ENCODE assay signal across 9 cellular contexts in the genomic region with DNA sequence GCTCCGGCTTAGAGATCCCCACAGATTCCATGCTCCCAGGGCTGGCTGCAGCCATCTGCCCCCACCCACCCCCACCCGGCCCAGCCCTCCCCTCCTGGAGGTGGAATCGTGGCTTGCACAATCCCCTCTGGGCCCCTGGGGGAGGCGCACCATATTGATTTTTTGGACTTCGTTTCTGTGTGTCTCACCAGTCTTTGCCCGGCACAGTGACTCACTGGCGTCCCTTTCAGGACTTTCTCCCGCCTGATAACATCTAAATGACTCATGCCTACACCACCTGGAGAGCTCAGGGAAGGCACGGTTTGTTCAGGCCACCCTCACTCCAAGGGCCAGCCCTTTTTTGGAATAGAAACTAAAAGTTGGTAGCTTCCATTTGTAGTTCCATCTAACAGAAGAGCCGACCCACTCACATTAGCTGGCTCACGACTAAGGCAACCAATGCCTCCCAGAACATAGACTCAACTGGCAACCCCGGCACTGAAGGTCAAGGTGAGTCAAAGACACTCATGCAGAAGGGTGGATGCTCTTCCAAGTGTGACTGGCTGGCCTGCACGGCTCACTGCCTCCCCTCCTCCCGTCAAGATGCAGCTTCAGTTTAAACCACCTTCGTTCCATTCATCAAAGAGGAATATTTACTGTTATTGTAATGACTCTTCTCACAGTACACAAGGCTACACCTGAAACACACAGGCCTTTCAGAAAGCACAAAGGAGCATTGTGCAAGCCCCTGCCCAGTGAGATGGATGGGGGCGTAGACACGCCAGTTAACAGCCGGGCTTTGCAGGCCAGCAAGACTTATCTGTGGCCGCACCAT. TPM values are rescaled to one million over a fixed set of nuclear protein-coding genes. Genes with fewer than 3 reads are reported as not detected.
A peak's percentile ranks its signal among the peaks of the same experiment; 100 is the strongest.
DNase-seq lines count a peak whose midpoint lies in the region; ATAC-seq and TF ChIP-seq lines count a peak whose summit lies in the region.
"Had no signal": no experiment of that assay in that cellular context is flagged by ENCODE, and none has a peak within 500 bp of the region (broad histone marks: within the 10 kb centered on the region; RNA-seq: fewer than 3 reads in every experiment).

No MANE protein-coding gene starts in this region.

- ATAC-seq in HG03565 (IDR thresholded peaks at IDR 0.05; ENCODE audit: unreplicated experiment), result peak; percentile 45
- ATAC-seq in SK-N-SH treated with all-trans-retinoic acid at 6 μM for 48 hours, result peak; percentile 92
- peak; percentile 94 for ATAC-seq in left lobe of liver
- no peak for ATAC-seq in natural killer cell
- no peak for ATAC-seq in GM19324 (IDR thresholded peaks at IDR 0.05; ENCODE audit: low FRiP score, unreplicated experiment)

- H3K9me3 Mint-ChIP-seq in natural killer cell, result peaks cover 0 to 5% of the 10 kb centered on the region in 2 donors

- no peak overlapping the region for H3K4me3 Mint-ChIP-seq in natural killer cell
- H3K4me3 Mint-ChIP-seq: activated naive CD8-positive, alpha-beta T cell had no signal

- H3K27ac Mint-ChIP-seq in natural killer cell, result no peak overlapping the region
- H3K27ac Mint-ChIP-seq: activated naive CD8-positive, alpha-beta T cell had no signal

- DNase-seq in DMS 273 treated with DMSO at 0.1 percent for 48 hours (lab: John Stamatoyannopoulos, UW) (peak; percentile 79), left lobe of liver (ENCODE audit: low spot score) (peak; percentile 74), substantia nigra (lab: John Stamatoyannopoulos, UW) (no peak), natural killer cell (no peak), AG08395 (ENCODE audit: low spot score) (no peak)

- H3K4me1 Mint-ChIP-seq in natural killer cell, result peaks cover 0 to 4% of the 10 kb centered on the region in 2 donors

- H3K27me3 Mint-ChIP-seq in natural killer cell (ENCODE audit: low read depth in 2 of 2), result peaks cover 13 to 17% of the 10 kb centered on the region in 2 donors
- H3K27me3 Mint-ChIP-seq: activated naive CD8-positive, alpha-beta T cell had no signal

- intact Hi-C loops in natural killer cell (cut with micrococcal nuclease), result no loop called here

- no peak for TF ChIP-seq CTCF in natural killer cell (IDR thresholded peaks at IDR 0.05)

- no peaks in the 10 kb centered on the region for H3K36me3 Mint-ChIP-seq in natural killer cell

- H3K27ac ChIP-seq in substantia nigra (ENCODE audit: low read depth, low read length, poor library complexity, severe bottlenecking), result no peak overlapping the region

TF ChIP-seq in SK-N-SH treated with all-trans-retinoic acid at 6 μM for 48 hours, 23 proteins besides CTCF, POLR2A, EP300 and RAD21:
- no peak for TF ChIP-seq TSHZ2 (CRISPR knock-in tag; IDR thresholded peaks at IDR 0.05)

RNA-seq across cellular contexts. Expression of gene ETS2, which starts 18.1 kb away (rescaled TPM):
- total RNA-seq in left lobe of liver, result 40.9 TPM
- total RNA-seq in natural killer cell, result 10 to 100 TPM; 10.6 to 36.9 (median 18.5) TPM

Comparison
In these comparisons a context has a peak if more than half of its experiments do, and no peak if none do; other contexts are left out.
1. DNase-seq: peak in DMS 273 treated with DMSO at 0.1 percent for 48 hours (single experiment) and left lobe of liver (single experiment); none in substantia nigra (0 of 49), natural killer cell (single experiment) and AG08395 (single experiment).
2. ATAC-seq: peak in HG03565 (single experiment), SK-N-SH treated with all-trans-retinoic acid at 6 μM for 48 hours (single experiment) and left lobe of liver (single experiment); none in natural killer cell (0 of 3) and GM19324 (single experiment).